Comparison of ENCODE assay signal across 27 cellular contexts in genomic region chr13:99782669-99783068, GRCh38.
"Had no signal": no experiment of that assay in that cellular context is flagged by ENCODE, and none has a peak within 500 bp of the region (broad histone marks: within the 10 kb centered on the region; RNA-seq: fewer than 3 reads in every experiment).

No MANE protein-coding gene starts in this region.

- H3K4me3 ChIP-seq: stomach, suprapubic skin, testis, thoracic aorta, thyroid gland, tibial artery, tibial nerve, transverse colon, upper lobe of left lung, upper lobe of right lung, uterus, vagina had no signal

- H3K36me3 ChIP-seq: thoracic aorta, thyroid gland, transverse colon, upper lobe of left lung, upper lobe of right lung, uterus, vagina had no signal

- FAIRE-seq: urothelium cell line had no signal

- H3K27ac ChIP-seq: stomach, suprapubic skin, testis, thoracic aorta, thyroid gland, tibial artery, tibial nerve, transverse colon, upper lobe of left lung, upper lobe of right lung, uterus, vagina had no signal

- ATAC-seq: stimulated activated effector memory CD8-positive, alpha-beta T cell treated with anti-CD3 and anti-CD28 coated beads, Interleukin-12 subunit alpha, Interleukin-12 subunit beta, amount 100 ng/mL, for 72 hours; stimulated activated memory B cell treated with anti-CD40 and anti-IgM and Interleukin-4, amounts not matched to agents 10 μg/mL and 1 μg/mL and 100 μg/mL, for 72 hours; stimulated activated naive B cell treated with anti-CD40 and anti-IgM and Interleukin-4, amounts not matched to agents 10 μg/mL and 1 μg/mL and 100 μg/mL, for 72 hours; stimulated activated naive CD8-positive, alpha-beta T cell treated with anti-CD3 and anti-CD28 coated beads, Interleukin-15, amount 100 ng/mL, for 72 hours; stimulated activated naive CD8-positive, alpha-beta T cell treated with anti-CD3 and anti-CD28 coated beads, Interleukin-15, Interleukin-2, amounts not matched to agents 100 U/mL and 50 U/mL, for 24 hours; upper lobe of right lung had no signal

- H3K27me3 ChIP-seq: stomach, suprapubic skin, testis, thyroid gland, tibial artery, tibial nerve, transverse colon, upper lobe of left lung, upper lobe of right lung, uterus, vagina had no signal

- H3K9me3 ChIP-seq: testis, thyroid gland, vagina had no signal

- H3K4me1 ChIP-seq: stomach, suprapubic skin, testis, thyroid gland, tibial artery, tibial nerve, transverse colon, upper lobe of left lung, upper lobe of right lung, uterus, vagina had no signal

- DNase-seq: stimulated activated CD4-positive, alpha-beta T cell treated with anti-CD3 and anti-CD28 coated beads, Interleukin-2, amount 100 ng/mL, for 48 hours; stimulated activated CD4-positive, alpha-beta T cell treated with anti-CD3 and anti-CD28 coated beads, Interleukin-4, amount 100 ng/mL, for 1 hour; stimulated activated CD4-positive, alpha-beta T cell treated with anti-CD3 and anti-CD28 coated beads, Interleukin-4, amount 100 ng/mL, for 24 hours; stimulated activated CD4-positive, alpha-beta T cell treated with anti-CD3 and anti-CD28 coated beads, Interleukin-4, amount 100 ng/mL, for 4 hours; stimulated activated CD8-positive, alpha-beta memory T cell treated with anti-CD3 and anti-CD28 coated beads, Interleukin-4, amount 100 ng/mL, for 48 hours; stimulated activated naive B cell treated with anti-CD40 and anti-IgM and Interleukin-4, amounts not matched to agents 10 μg/mL and 1 μg/mL and 100 μg/mL, for 72 hours; stimulated activated naive CD4-positive, alpha-beta T cell; stimulated activated naive CD4-positive, alpha-beta T cell treated with Interleukin-2 at 50 U/mL for 16 hours; stimulated activated naive CD8-positive, alpha-beta T cell treated with anti-CD3 and anti-CD28 coated beads, Interleukin-15, amount 100 ng/mL, for 72 hours; stimulated activated naive CD8-positive, alpha-beta T cell treated with anti-CD3 and anti-CD28 coated beads, Interleukin-15, Interleukin-2, amounts not matched to agents 100 U/mL and 50 U/mL, for 24 hours; stomach; substantia nigra; testis; thyroid gland; tibial artery; transverse colon; trophoblast cell; upper lobe of left lung; upper lobe of right lung; uterus had no signal
